ENCODE assay signal across 25 cellular contexts in the genomic region with DNA sequence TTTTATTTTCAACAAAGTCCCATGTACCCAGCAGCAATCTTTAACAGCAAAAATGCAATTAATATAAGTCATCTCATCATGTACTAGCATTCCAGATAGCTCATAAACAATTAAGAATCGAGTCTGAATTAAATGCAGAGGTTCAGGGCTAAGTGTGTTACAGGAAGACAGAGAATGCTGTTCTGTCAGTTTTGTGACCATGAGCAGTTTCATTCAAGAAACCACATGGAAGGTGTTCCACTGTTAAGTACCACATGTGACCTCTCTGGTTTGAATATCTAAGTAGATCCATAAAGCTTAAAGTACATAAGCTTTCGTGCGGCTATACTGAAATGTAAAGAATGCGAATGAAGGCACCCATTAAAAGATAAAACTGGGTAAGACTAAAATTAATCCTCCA.
"Had no signal": no experiment of that assay in that cellular context is flagged by ENCODE, and none has a peak within 500 bp of the region (broad histone marks: within the 10 kb centered on the region; RNA-seq: fewer than 3 reads in every experiment).

No MANE protein-coding gene starts in this region.

- H3K4me3 ChIP-seq: Peyer's patch, SJSA1 had no signal

- H3K27ac Mint-ChIP-seq: activated CD4-positive, alpha-beta memory T cell treated with anti-CD3 and anti-CD28 coated beads for 36 hours; activated CD4-positive, alpha-beta T cell treated with anti-CD3 and anti-CD28 coated beads, Interleukin-2, amount 10 ng/mL, durations not matched to agents 7 days and 5 days; activated naive CD4-positive, alpha-beta T cell treated with anti-CD3 and anti-CD28 coated beads for 36 hours; activated naive CD8-positive, alpha-beta T cell; activated T-helper 17 cell treated with anti-CD3 and anti-CD28 coated beads, Interleukin-2, amount 50 U/mL, for 72 hours had no signal

- DNase-seq: activated CD4-positive, alpha-beta memory T cell treated with anti-CD3 and anti-CD28 coated beads for 36 hours; activated CD4-positive, alpha-beta T cell treated with anti-CD3 and anti-CD28 coated beads, Interleukin-2, amount 10 ng/mL, durations not matched to agents 7 days and 5 days; activated CD4-positive, CD25-positive, alpha-beta regulatory T cell; activated gamma-delta T cell; activated naive CD4-positive, alpha-beta T cell treated with anti-CD3 and anti-CD28 coated beads for 36 hours; activated T-cell treated with anti-CD3 and anti-CD28 coated beads for 4 hours; activated T-cell treated with anti-CD3 and anti-CD28 coated beads, Interleukin-2, amount 50 U/mL, for 48 hours; amygdala; Kasumi-1; NCI-H1048; NCI-H1694; NCI-H2029; NCI-H2107; NCI-H510A treated with DMSO at 0.1 percent for 48 hours; NCI-H748 treated with DMSO at 0.1 percent for 48 hours; NK-92 treated with Interleukin-12 subunit alpha and Interleukin-12 subunit beta, amount 100 ng/mL, for 24 hours; Peyer's patch; SHP77; T-helper 1 cell had no signal

- ATAC-seq: activated T-helper 17 cell treated with anti-CD3 and anti-CD28 coated beads, Interleukin-2, amount 50 U/mL, for 72 hours had no signal

- H3K4me1 Mint-ChIP-seq: activated CD4-positive, alpha-beta T cell treated with anti-CD3 and anti-CD28 coated beads, Interleukin-2, amount 10 ng/mL, durations not matched to agents 7 days and 5 days; activated T-helper 17 cell treated with anti-CD3 and anti-CD28 coated beads, Interleukin-2, amount 50 U/mL, for 72 hours; central memory CD8-positive, alpha-beta T cell had no signal

- H3K27me3 ChIP-seq: Peyer's patch, SJSA1 had no signal

- H3K27ac ChIP-seq: Peyer's patch, SJSA1, VCaP had no signal

- H3K9me3 Mint-ChIP-seq: activated CD4-positive, alpha-beta memory T cell treated with anti-CD3 and anti-CD28 coated beads for 36 hours; activated CD4-positive, alpha-beta T cell treated with anti-CD3 and anti-CD28 coated beads, Interleukin-2, amount 10 ng/mL, durations not matched to agents 7 days and 5 days; activated naive CD4-positive, alpha-beta T cell treated with anti-CD3 and anti-CD28 coated beads for 36 hours; activated T-helper 17 cell treated with anti-CD3 and anti-CD28 coated beads, Interleukin-2, amount 50 U/mL, for 72 hours; central memory CD8-positive, alpha-beta T cell had no signal

- H3K36me3 Mint-ChIP-seq: activated CD4-positive, alpha-beta memory T cell treated with anti-CD3 and anti-CD28 coated beads for 36 hours; activated naive CD8-positive, alpha-beta T cell; brain had no signal

- H3K27me3 Mint-ChIP-seq: activated CD4-positive, alpha-beta T cell treated with anti-CD3 and anti-CD28 coated beads, Interleukin-2, amount 10 ng/mL, durations not matched to agents 7 days and 5 days; activated T-helper 17 cell treated with anti-CD3 and anti-CD28 coated beads, Interleukin-2, amount 50 U/mL, for 72 hours; central memory CD8-positive, alpha-beta T cell had no signal

- H3K36me3 ChIP-seq: Peyer's patch, SJSA1 had no signal

- H3K9me3 ChIP-seq: Peyer's patch, SJSA1 had no signal

- H3K4me1 ChIP-seq: Peyer's patch, SJSA1 had no signal

- H3K4me3 Mint-ChIP-seq: activated CD4-positive, alpha-beta memory T cell treated with anti-CD3 and anti-CD28 coated beads for 36 hours; activated CD4-positive, alpha-beta T cell treated with anti-CD3 and anti-CD28 coated beads, Interleukin-2, amount 10 ng/mL, durations not matched to agents 7 days and 5 days; activated naive CD4-positive, alpha-beta T cell treated with anti-CD3 and anti-CD28 coated beads for 36 hours; activated naive CD8-positive, alpha-beta T cell; activated T-helper 17 cell treated with anti-CD3 and anti-CD28 coated beads, Interleukin-2, amount 50 U/mL, for 72 hours; central memory CD8-positive, alpha-beta T cell had no signal
